17 cellular contexts compared by ENCODE assay signal in the genomic region with DNA sequence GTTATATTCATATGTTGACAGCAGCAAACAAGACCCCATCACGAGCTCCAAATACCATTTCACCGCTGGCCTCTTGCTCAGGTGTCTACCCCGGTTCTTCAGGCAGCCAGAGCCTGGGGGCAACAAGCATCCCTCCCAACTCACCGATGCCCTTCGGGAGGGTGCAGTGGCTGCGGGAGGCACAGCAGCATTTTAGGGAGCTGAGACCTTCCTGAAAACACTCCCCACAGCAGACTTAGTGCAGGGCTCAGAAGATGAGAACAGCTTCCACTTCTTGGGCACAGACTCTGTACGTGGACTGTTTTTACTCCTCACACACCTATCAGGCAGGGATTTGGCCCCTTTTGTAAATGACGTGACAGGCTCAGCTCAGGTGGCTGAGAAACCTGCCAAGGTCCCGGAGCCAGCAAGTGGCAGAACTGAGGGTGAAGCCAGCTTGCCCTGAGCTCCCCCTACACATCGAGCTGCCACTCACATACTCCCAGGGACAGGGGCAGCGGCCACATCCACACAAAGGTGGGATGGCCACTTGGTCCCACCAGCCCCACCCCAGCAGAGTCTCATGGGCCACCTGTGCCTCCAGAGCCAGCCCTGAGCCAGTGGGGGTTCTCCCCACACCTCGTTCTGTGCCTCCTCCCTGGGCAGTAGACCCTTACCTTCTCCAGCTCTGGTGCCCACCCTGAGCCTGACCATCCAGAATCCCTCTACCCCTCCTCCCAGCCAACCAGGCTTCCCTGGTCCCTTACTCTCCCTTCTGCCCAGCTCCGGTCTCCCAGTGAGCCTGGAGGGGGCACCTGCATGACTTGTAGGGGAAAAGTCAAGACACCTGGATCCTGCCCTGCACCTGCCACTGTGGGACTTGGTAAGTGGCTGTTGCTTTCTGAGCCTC. TPM values are rescaled to one million over a fixed set of nuclear protein-coding genes. Genes with fewer than 3 reads are reported as not detected.
DNase-seq lines count a peak whose midpoint lies in the region; ATAC-seq and TF ChIP-seq lines count a peak whose summit lies in the region.
"Had no signal": no experiment of that assay in that cellular context is flagged by ENCODE, and none has a peak within 500 bp of the region (broad histone marks: within the 10 kb centered on the region; RNA-seq: fewer than 3 reads in every experiment).

No MANE protein-coding gene starts in this region.

- peak; percentile 44 for DNase-seq in activated CD8-positive, alpha-beta memory T cell treated with anti-CD3 and anti-CD28 coated beads for 24 hours
- no peak for DNase-seq in activated CD8-positive, alpha-beta memory T cell treated with anti-CD3 and anti-CD28 coated beads, Interleukin-2, amount 10 ng/mL, durations not matched to agents 7 days and 5 days
- DNase-seq in esophagus muscularis mucosa (ENCODE audit: extremely low spot score), result peak; percentile 79
- DNase-seq in osteocyte (ENCODE audit: extremely low spot score, unreplicated experiment), result peak; percentile 81
- peak; percentile 62 for DNase-seq in type B pancreatic cell (ENCODE audit: extremely low spot score, unreplicated experiment)
- DNase-seq in T-helper 1 cell, result no peak
- no peak for DNase-seq in sigmoid colon
- no peak for DNase-seq in RKO (ENCODE audit: low spot score)
- DNase-seq: Calu3; CD8-positive, alpha-beta memory T cell; DMS 273 treated with DMSO at 0.1 percent for 48 hours had no signal

- no peaks in the 10 kb centered on the region for H3K9me3 ChIP-seq in esophagus muscularis mucosa
- no peaks in the 10 kb centered on the region for H3K9me3 ChIP-seq in sigmoid colon
- H3K9me3 ChIP-seq: HAP-1 had no signal

- H3K4me1 Mint-ChIP-seq in activated CD8-positive, alpha-beta memory T cell treated with anti-CD3 and anti-CD28 coated beads, Interleukin-2, amount 10 ng/mL, durations not matched to agents 7 days and 5 days, result no peaks in the 10 kb centered on the region
- H3K4me1 Mint-ChIP-seq in osteocyte (ENCODE audit: unreplicated experiment) (peaks cover 39% of the 10 kb centered on the region), type B pancreatic cell (ENCODE audit: unreplicated experiment) (no peaks in the 10 kb centered on the region)
- H3K4me1 Mint-ChIP-seq: CD14-positive monocyte; CD8-positive, alpha-beta memory T cell had no signal

- TF ChIP-seq CTCF in esophagus muscularis mucosa (IDR thresholded peaks at IDR 0.05) (no peak), osteocyte (IDR thresholded peaks at IDR 0.05) (no peak), type B pancreatic cell (conservative IDR thresholded peaks at IDR 0.05) (no peak), sigmoid colon (IDR thresholded peaks at IDR 0.05) (no peak)

- 97% methylated on average over 10 of the region's 13 CpGs for WGBS in esophagus muscularis mucosa
- WGBS in sigmoid colon, 2 donors, result 84 to 93% methylated on average over 13 of the region's 13 CpGs

- TF ChIP-seq POLR2A in esophagus muscularis mucosa (IDR thresholded peaks at IDR 0.05; ENCODE audit: low read depth) (no peak), sigmoid colon (IDR thresholded peaks at IDR 0.05) (no peak)

- CTCF ChIA-PET in activated CD8-positive, alpha-beta memory T cell treated with anti-CD3 and anti-CD28 coated beads, Interleukin-2, amount 10 ng/mL, durations not matched to agents 7 days and 5 days (lab: Charles Lee), result interaction anchor here (1.0 kb wide), 1 partner anchor 287 kb away, joined by 3 read pairs; no protein-coding TSS in a partner anchor

- no peak overlapping the region for H3K4me3 Mint-ChIP-seq in activated CD8-positive, alpha-beta memory T cell treated with anti-CD3 and anti-CD28 coated beads, Interleukin-2, amount 10 ng/mL, durations not matched to agents 7 days and 5 days
- H3K4me3 Mint-ChIP-seq in osteocyte (ENCODE audit: unreplicated experiment), result no peak overlapping the region
- H3K4me3 Mint-ChIP-seq in type B pancreatic cell, result no peak overlapping the region
- H3K4me3 Mint-ChIP-seq: CD14-positive monocyte; CD8-positive, alpha-beta memory T cell; GM23338 had no signal

- ATAC-seq in activated CD8-positive, alpha-beta memory T cell treated with anti-CD3 and anti-CD28 coated beads, Interleukin-2, amount 10 ng/mL, durations not matched to agents 7 days and 5 days, result no peak
- ATAC-seq: GM12878, GM23338 had no signal

- H3K27me3 ChIP-seq in esophagus muscularis mucosa (no peaks in the 10 kb centered on the region), sigmoid colon (no peaks in the 10 kb centered on the region)

- H3K9me3 Mint-ChIP-seq in activated CD8-positive, alpha-beta memory T cell treated with anti-CD3 and anti-CD28 coated beads, Interleukin-2, amount 10 ng/mL, durations not matched to agents 7 days and 5 days (ENCODE audit: low read depth), result no peaks in the 10 kb centered on the region
- H3K9me3 Mint-ChIP-seq in osteocyte (ENCODE audit: unreplicated experiment) (no peaks in the 10 kb centered on the region), type B pancreatic cell (peaks cover 6% of the 10 kb centered on the region)

- H3K36me3 ChIP-seq in esophagus muscularis mucosa (no peaks in the 10 kb centered on the region), sigmoid colon (no peaks in the 10 kb centered on the region)
- H3K36me3 ChIP-seq: HAP-1 had no signal

- peaks cover 16% of the 10 kb centered on the region for H3K27me3 Mint-ChIP-seq in activated CD8-positive, alpha-beta memory T cell treated with anti-CD3 and anti-CD28 coated beads, Interleukin-2, amount 10 ng/mL, durations not matched to agents 7 days and 5 days
- H3K27me3 Mint-ChIP-seq in osteocyte (ENCODE audit: unreplicated experiment), result no peaks in the 10 kb centered on the region
- H3K27me3 Mint-ChIP-seq in type B pancreatic cell, result no peaks in the 10 kb centered on the region

- H3K27ac ChIP-seq in esophagus muscularis mucosa (replicated peaks in 1 of 4), result no peak overlapping the region
- H3K27ac ChIP-seq in sigmoid colon, result no peak overlapping the region
- H3K27ac ChIP-seq: 22Rv1 had no signal

- H3K4me3 ChIP-seq in esophagus muscularis mucosa (no peak overlapping the region), sigmoid colon (no peak overlapping the region)
- H3K4me3 ChIP-seq: GM12878, GM23338, HAP-1 had no signal

- H3K27ac Mint-ChIP-seq in activated CD8-positive, alpha-beta memory T cell treated with anti-CD3 and anti-CD28 coated beads, Interleukin-2, amount 10 ng/mL, durations not matched to agents 7 days and 5 days, result no peak overlapping the region
- H3K27ac Mint-ChIP-seq in osteocyte (ENCODE audit: unreplicated experiment) (no peak overlapping the region), type B pancreatic cell (no peak overlapping the region)
- H3K27ac Mint-ChIP-seq: CD14-positive monocyte; CD8-positive, alpha-beta memory T cell; GM23338 had no signal

- TF ChIP-seq EP300 in esophagus muscularis mucosa (IDR thresholded peaks at IDR 0.05) (no peak), sigmoid colon (IDR thresholded peaks at IDR 0.05) (no peak)

- intact Hi-C loops in esophagus muscularis mucosa (cut with DNase I) (no loop called here), sigmoid colon (cut with DNase I) (loop anchor here (10.0 kb wide), 1 partner anchor 293 kb away; no protein-coding TSS in a partner anchor)

- H3K4me1 ChIP-seq in esophagus muscularis mucosa, result peaks cover 0 to 15% (median 10%) of the 10 kb centered on the region in 4 donors
- H3K4me1 ChIP-seq in sigmoid colon, result peaks cover 0 to 13% (median 9%) of the 10 kb centered on the region in 4 donors
- H3K4me1 ChIP-seq: HAP-1 had no signal

- H3K36me3 Mint-ChIP-seq in activated CD8-positive, alpha-beta memory T cell treated with anti-CD3 and anti-CD28 coated beads, Interleukin-2, amount 10 ng/mL, durations not matched to agents 7 days and 5 days, result no peaks in the 10 kb centered on the region
- H3K36me3 Mint-ChIP-seq in osteocyte (ENCODE audit: unreplicated experiment) (peaks cover 40% of the 10 kb centered on the region), type B pancreatic cell (peaks cover 8% of the 10 kb centered on the region)
- H3K36me3 Mint-ChIP-seq: CD14-positive monocyte; CD8-positive, alpha-beta memory T cell had no signal

RNA-seq across cellular contexts. Expression of gene CYP27C1, which starts 28.5 kb away (rescaled TPM):
- not detected for total RNA-seq in activated CD8-positive, alpha-beta memory T cell treated with anti-CD3 and anti-CD28 coated beads, Interleukin-2, amount 10 ng/mL, durations not matched to agents 7 days and 5 days
- total RNA-seq in esophagus muscularis mucosa (under 1 TPM in 2 of 4 donors, not detected in 2; under 0.01 to 0.26 TPM), osteocyte (21.9 and 24.9 TPM in 2 replicates), type B pancreatic cell (ENCODE audit: low replicate concordance) (0.62 and 5.1 TPM in 2 replicates), sigmoid colon (under 1 TPM; 0.27 to 0.83 (median 0.52) TPM)
- polyA plus RNA-seq in sigmoid colon, result under 1 TPM in 2 of 3 donors, not detected in 1; 0.55 to 0.60 TPM
- total RNA-seq: CD8-positive, alpha-beta memory T cell; GM12878; HT-29 had no signal
- polyA plus RNA-seq: CD14-positive monocyte; CD8-positive, alpha-beta memory T cell; GM12878 had no signal

Comparison
In these comparisons a context has a peak if more than half of its experiments do, and no peak if none do; other contexts are left out.
1. DNase-seq: peak in activated CD8-positive, alpha-beta memory T cell treated with anti-CD3 and anti-CD28 coated beads for 24 hours (single experiment), esophagus muscularis mucosa (single experiment), osteocyte (single experiment) and type B pancreatic cell (single experiment); none in activated CD8-positive, alpha-beta memory T cell treated with anti-CD3 and anti-CD28 coated beads, Interleukin-2, amount 10 ng/mL, durations not matched to agents 7 days and 5 days (single experiment), T-helper 1 cell (0 of 5), sigmoid colon (single experiment) and RKO (single experiment).